11 cellular contexts compared by ENCODE assay signal in the genomic region with DNA sequence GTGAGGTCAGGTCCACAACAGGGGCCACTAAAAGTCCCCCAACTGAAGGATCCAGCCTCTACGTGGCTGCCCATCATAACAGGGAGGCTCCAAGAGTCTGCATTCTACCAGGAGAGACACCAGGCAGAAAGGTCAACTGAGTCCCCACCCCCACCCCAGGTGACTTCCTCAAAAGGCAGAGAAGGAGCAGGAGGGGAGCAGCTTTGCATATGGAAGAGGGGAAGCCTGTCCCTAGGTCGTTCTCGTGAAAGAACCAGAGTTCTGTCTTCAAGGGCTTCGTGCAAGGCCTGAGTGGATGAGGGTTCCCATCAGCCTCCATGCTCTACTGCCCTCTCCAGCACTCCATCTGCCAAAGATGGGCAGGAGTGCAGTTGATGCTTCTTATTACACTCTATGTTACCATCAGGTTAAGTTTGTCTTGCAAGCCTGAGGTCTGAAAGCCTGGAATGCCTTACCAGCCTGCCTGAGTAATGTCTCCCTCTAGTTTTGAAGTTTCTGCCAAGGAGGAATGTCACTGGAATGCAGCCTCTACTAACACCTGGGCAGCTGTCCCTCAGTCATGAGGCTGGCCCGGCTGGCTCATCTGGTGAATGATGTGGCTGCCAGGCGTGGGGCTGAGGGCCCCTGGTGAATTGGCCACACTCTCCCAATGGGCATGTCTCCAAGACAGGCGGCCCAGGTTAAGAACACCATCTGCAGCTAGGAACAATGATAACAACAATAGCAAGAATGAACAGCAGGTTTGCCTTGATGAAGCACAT. TPM values are rescaled to one million over a fixed set of nuclear protein-coding genes. Genes with fewer than 3 reads are reported as not detected.
DNase-seq lines count a peak whose midpoint lies in the region; ATAC-seq, FAIRE-seq and TF ChIP-seq lines count a peak whose summit lies in the region.
"Had no signal": no experiment of that assay in that cellular context is flagged by ENCODE, and none has a peak within 500 bp of the region (broad histone marks: within the 10 kb centered on the region; RNA-seq: fewer than 3 reads in every experiment).

No MANE protein-coding gene starts in this region.

- CTCF ChIA-PET in CD8-positive, alpha-beta memory T cell (lab: Charles Lee): interaction anchor here (0.6 to 5.1 kb wide), 3 partner anchors 140 to 201 kb away, joined by 3 to 40 read pairs (median 3); no protein-coding TSS in a partner anchor

- H3K9me3 Mint-ChIP-seq in CD8-positive, alpha-beta memory T cell: no peaks in the 10 kb centered on the region
- H3K9me3 Mint-ChIP-seq: stimulated activated naive CD8-positive, alpha-beta T cell treated with anti-CD3 and anti-CD28 coated beads, Interleukin-15, amount 100 ng/mL, for 72 hours had no signal

- peak overlapping the region; percentile 92 for H3K27ac ChIP-seq in RWPE2 (ENCODE audit: poor library complexity, severe bottlenecking)
- no peak overlapping the region for H3K27ac ChIP-seq in tibial artery
- H3K27ac ChIP-seq in CD8-positive, alpha-beta memory T cell (ENCODE audit: low read depth, low read length): no peak overlapping the region
- H3K27ac ChIP-seq: colonic mucosa had no signal

- peak; percentile 48 for FAIRE-seq in GM12892 (lab: Jason Lieb, UNC)

- peaks cover 44 to 52% (median 51%) of the 10 kb centered on the region in 3 donors for H3K4me1 Mint-ChIP-seq in CD8-positive, alpha-beta memory T cell

- peaks cover 0 to 1% of the 10 kb centered on the region in 2 donors for H3K27me3 Mint-ChIP-seq in CD8-positive, alpha-beta memory T cell

- H3K36me3 ChIP-seq in RWPE2 (ENCODE audit: low read depth) (no peaks in the 10 kb centered on the region), tibial artery (no peaks in the 10 kb centered on the region)
- no peaks in the 10 kb centered on the region for H3K36me3 ChIP-seq in CD8-positive, alpha-beta memory T cell (ENCODE audit: insufficient read depth, low read length)
- H3K36me3 ChIP-seq: colonic mucosa had no signal

- TF ChIP-seq CTCF in RWPE2 (IDR thresholded peaks at IDR 0.05; ENCODE audit: poor library complexity, severe bottlenecking) (peak; percentile 49), tibial artery (IDR thresholded peaks at IDR 0.05) (no peak)

- H3K4me3 ChIP-seq in RWPE2 (ENCODE audit: severe bottlenecking) (no peak overlapping the region), tibial artery (no peak overlapping the region)
- no peak overlapping the region for H3K4me3 ChIP-seq in CD8-positive, alpha-beta memory T cell (ENCODE audit: low read length)
- H3K4me3 ChIP-seq: colonic mucosa, skin epidermis had no signal

- in situ Hi-C loops in ACHN (cut with HindIII; ENCODE audit: low pct_ligation_motif_present, low pct_unique_long_range_greater_than_20kb, low sequenced_read_pairs): no loop called here

- H3K27me3 ChIP-seq in RWPE2 (ENCODE audit: insufficient read depth, poor library complexity, severe bottlenecking): no peaks in the 10 kb centered on the region
- peaks cover 0 to 15% of the 10 kb centered on the region in 2 donors for H3K27me3 ChIP-seq in tibial artery
- H3K27me3 ChIP-seq in CD8-positive, alpha-beta memory T cell (ENCODE audit: insufficient read depth, low read length, poor library complexity, severe bottlenecking): no peaks in the 10 kb centered on the region
- H3K27me3 ChIP-seq: colonic mucosa had no signal

- POLR2A ChIA-PET in CD8-positive, alpha-beta memory T cell (lab: Charles Lee): no interaction called here

- peak overlapping the region in 3 of 8 donors; percentile 13 to 99 (median 73) for H3K27ac Mint-ChIP-seq in CD8-positive, alpha-beta memory T cell

- no peak for TF ChIP-seq POLR2A in GM12892 (IDR thresholded peaks at IDR 0.05; ENCODE audit: low read depth, low read length)

- ATAC-seq in RWPE2 (ENCODE audit: low read depth): peak; percentile 49
- ATAC-seq: stimulated activated naive CD8-positive, alpha-beta T cell treated with anti-CD3 and anti-CD28 coated beads, Interleukin-15, amount 100 ng/mL, for 72 hours had no signal

- DNase-seq in ACHN (peak; percentile 76), GM12892 (ENCODE audit: insufficient read length) (no peak), RWPE2 (ENCODE audit: low spot score) (no peak), iPS-NIHi11 (ENCODE audit: low spot score) (peak; percentile 70), DMS79 treated with DMSO at 0.1 percent for 48 hours (lab: John Stamatoyannopoulos, UW) (no peak), tibial artery (no peak)
- DNase-seq in activated CD4-positive, alpha-beta T cell treated with anti-CD3 and anti-CD28 coated beads, Interleukin-2, amount 50 U/mL, for 1 hour: no peak
- DNase-seq in CD8-positive, alpha-beta memory T cell: no peak
- DNase-seq: colonic mucosa; stimulated activated naive CD8-positive, alpha-beta T cell treated with anti-CD3 and anti-CD28 coated beads, Interleukin-15, amount 100 ng/mL, for 72 hours had no signal

- intact Hi-C loops in tibial artery (cut with DNase I; ENCODE audit: low total_unique reads): loop anchor here (10.0 kb wide), 1 partner anchor 106 kb away; no protein-coding TSS in a partner anchor

- no peaks in the 10 kb centered on the region for H3K36me3 Mint-ChIP-seq in CD8-positive, alpha-beta memory T cell

- H3K4me3 Mint-ChIP-seq in CD8-positive, alpha-beta memory T cell: peak overlapping the region in 3 of 7 donors; percentile 1 to 37 (median 29)
- H3K4me3 Mint-ChIP-seq: stimulated activated naive CD8-positive, alpha-beta T cell treated with anti-CD3 and anti-CD28 coated beads, Interleukin-15, amount 100 ng/mL, for 72 hours had no signal

- H3K9me3 ChIP-seq in RWPE2 (ENCODE audit: severe bottlenecking) (no peaks in the 10 kb centered on the region), tibial artery (no peaks in the 10 kb centered on the region)
- H3K9me3 ChIP-seq in CD8-positive, alpha-beta memory T cell (ENCODE audit: low read length): no peaks in the 10 kb centered on the region
- H3K9me3 ChIP-seq: colonic mucosa had no signal

- peaks cover 47% of the 10 kb centered on the region for H3K4me1 ChIP-seq in RWPE2 (ENCODE audit: insufficient read depth, poor library complexity, severe bottlenecking)
- H3K4me1 ChIP-seq in tibial artery: peaks cover 0 to 8% (median 0%) of the 10 kb centered on the region in 4 donors
- H3K4me1 ChIP-seq in CD8-positive, alpha-beta memory T cell (ENCODE audit: insufficient read depth, low read length): peaks cover 46% of the 10 kb centered on the region
- H3K4me1 ChIP-seq: colonic mucosa had no signal

RNA-seq across cellular contexts. Expression of a gene that starts 54.3 kb away (rescaled TPM):
- 30.7 TPM for polyA plus RNA-seq in GM12892 (2012; ENCODE audit: missing spikeins)
- 10 to 100 TPM; 54.9 to 60.1 TPM for total RNA-seq in CD8-positive, alpha-beta memory T cell
- 17.7 TPM for polyA plus RNA-seq in CD8-positive, alpha-beta memory T cell

Comparison
In these comparisons a context has a peak if more than half of its experiments do, and no peak if none do; other contexts are left out.
1. DNase-seq: peak in ACHN (single experiment) and iPS-NIHi11 (single experiment); none in GM12892 (single experiment), RWPE2 (single experiment), DMS79 treated with DMSO at 0.1 percent for 48 hours (single experiment), activated CD4-positive, alpha-beta T cell treated with anti-CD3 and anti-CD28 coated beads, Interleukin-2, amount 50 U/mL, for 1 hour (single experiment), tibial artery (0 of 2) and CD8-positive, alpha-beta memory T cell (0 of 5).